Comparison of ENCODE assay signal across 34 cellular contexts in the genomic region with DNA sequence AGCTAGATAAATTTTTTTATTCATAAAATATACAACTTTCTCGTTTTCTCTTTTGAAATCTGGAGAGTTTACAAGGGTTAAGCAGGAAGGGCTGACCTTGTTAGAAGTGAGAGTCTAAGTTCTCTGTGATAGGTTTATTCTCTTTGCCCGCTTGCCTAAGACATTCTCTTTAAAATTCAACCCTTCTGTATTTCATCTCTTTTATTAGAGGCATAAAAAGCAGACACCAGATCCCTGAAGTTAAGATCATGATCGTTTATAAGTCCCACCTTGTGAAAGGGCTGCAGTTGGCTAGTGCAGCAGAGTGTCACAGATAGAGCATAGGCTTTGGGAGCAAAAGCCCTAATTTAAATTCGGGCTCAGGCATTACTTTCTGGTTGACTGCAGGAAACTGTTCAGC.
"Had no signal": no experiment of that assay in that cellular context is flagged by ENCODE, and none has a peak within 500 bp of the region (broad histone marks: within the 10 kb centered on the region; RNA-seq: fewer than 3 reads in every experiment).

No MANE protein-coding gene starts in this region.

- H3K4me1 ChIP-seq: adrenal gland, body of pancreas, esophagus squamous epithelium had no signal

- H3K9me3 Mint-ChIP-seq: activated CD4-positive, alpha-beta memory T cell treated with anti-CD3 and anti-CD28 coated beads for 36 hours; activated CD4-positive, alpha-beta T cell treated with anti-CD3 and anti-CD28 coated beads, Interleukin-2, amount 10 ng/mL, durations not matched to agents 24 days and 14 days; activated naive CD4-positive, alpha-beta T cell treated with anti-CD3 and anti-CD28 coated beads for 36 hours; activated naive CD4-positive, alpha-beta T cell treated with anti-CD3 and anti-CD28 coated beads, Interleukin-2, amount 50 U/mL, for 24 hours; activated naive CD8-positive, alpha-beta T cell treated with anti-CD3 and anti-CD28 coated beads for 36 hours; activated naive CD8-positive, alpha-beta T cell treated with anti-CD3 and anti-CD28 coated beads, Interleukin-2, amount 50 U/mL, for 24 hours; activated T-helper 1 cell treated with anti-CD3 and anti-CD28 coated beads, Interleukin-12 subunit alpha, Interleukin-12 subunit beta, Interleukin-2, Interleukin-4 antibody, amounts not matched to agents 30 ng/mL and 10 ng/mL and 1 ng/mL, durations not matched to agents 14 hours and 24 hours and 36 hours; activated T-helper 2 cell treated with anti-CD3 and anti-CD28 coated beads, Interferon-gamma antibody, Interleukin-2, Interleukin-4, amounts not matched to agents 10 μg/mL and 5 μg/mL and 100 μg/mL, durations not matched to agents 14 hours and 24 hours and 36 hours; effector memory CD8-positive, alpha-beta T cell; T-helper 2 cell treated with Interferon-gamma antibody and Interleukin-4, amounts not matched to agents 5 μg/mL and 100 μg/mL, for 36 hours had no signal

- DNase-seq: activated CD4-positive, alpha-beta memory T cell treated with anti-CD3 and anti-CD28 coated beads for 36 hours; activated CD4-positive, alpha-beta T cell treated with anti-CD3 and anti-CD28 coated beads for 36 hours; activated CD4-positive, alpha-beta T cell treated with anti-CD3 and anti-CD28 coated beads, Interleukin-2, amount 10 ng/mL, durations not matched to agents 24 days and 14 days; activated CD4-positive, CD25-positive, alpha-beta regulatory T cell; activated CD4-positive, CD25-positive, alpha-beta regulatory T cell treated with anti-CD3 and anti-CD28 coated beads, Interleukin-2, amount 50 U/mL, for 72 hours; activated CD8-positive, alpha-beta memory T cell treated with anti-CD3 and anti-CD28 coated beads, Interleukin-2, amount 10 ng/mL, durations not matched to agents 7 days and 5 days; activated CD8-positive, alpha-beta memory T cell treated with anti-CD3 and anti-CD28 coated beads, Interleukin-2, amount 50 U/mL, for 4 hours; activated CD8-positive, alpha-beta T cell treated with anti-CD3 and anti-CD28 coated beads, Interleukin-2, amount 10 ng/mL, durations not matched to agents 7 days and 5 days; activated effector memory CD4-positive, alpha-beta T cell treated with anti-CD3 and anti-CD28 coated beads, Interleukin-2, amount 50 U/mL, for 16 hours; activated naive CD4-positive, alpha-beta T cell treated with anti-CD3 and anti-CD28 coated beads for 36 hours; activated naive CD8-positive, alpha-beta T cell treated with anti-CD3 and anti-CD28 coated beads for 36 hours; activated naive CD8-positive, alpha-beta T cell treated with anti-CD3 and anti-CD28 coated beads, Interleukin-2, amount 50 U/mL, for 24 hours; activated T-cell treated with anti-CD3 and anti-CD28 coated beads, Interleukin-2, amount 50 U/mL, for 1 hour; activated T-cell treated with anti-CD3 and anti-CD28 coated beads, Interleukin-2, amount 50 U/mL, for 48 hours; adrenal gland; amygdala; aorta; body of pancreas; caudate nucleus; cortex of kidney; dermis blood vessel endothelial cell; effector CD4-positive, alpha-beta T cell; effector memory CD8-positive, alpha-beta T cell; esophagus squamous epithelium; head of caudate nucleus; T-helper 1 cell; T-helper 17 cell; T1000 had no signal

- H3K27ac ChIP-seq: adrenal gland, body of pancreas, esophagus squamous epithelium had no signal

- H3K36me3 ChIP-seq: adrenal gland, esophagus squamous epithelium had no signal

- H3K27me3 ChIP-seq: adrenal gland, body of pancreas, esophagus squamous epithelium had no signal

- H3K9me3 ChIP-seq: adrenal gland, body of pancreas, esophagus squamous epithelium had no signal

- H3K4me3 Mint-ChIP-seq: activated CD4-positive, alpha-beta memory T cell treated with anti-CD3 and anti-CD28 coated beads for 36 hours; activated CD4-positive, alpha-beta T cell treated with anti-CD3 and anti-CD28 coated beads for 36 hours; activated CD4-positive, alpha-beta T cell treated with anti-CD3 and anti-CD28 coated beads, Interleukin-2, amount 10 ng/mL, durations not matched to agents 24 days and 14 days; activated CD8-positive, alpha-beta memory T cell treated with anti-CD3 and anti-CD28 coated beads, Interleukin-2, amount 10 ng/mL, durations not matched to agents 7 days and 5 days; activated CD8-positive, alpha-beta T cell treated with anti-CD3 and anti-CD28 coated beads, Interleukin-2, amount 10 ng/mL, durations not matched to agents 7 days and 5 days; activated naive CD4-positive, alpha-beta T cell treated with anti-CD3 and anti-CD28 coated beads for 36 hours; activated naive CD4-positive, alpha-beta T cell treated with anti-CD3 and anti-CD28 coated beads, Interleukin-2, amount 50 U/mL, for 24 hours; activated naive CD8-positive, alpha-beta T cell treated with anti-CD3 and anti-CD28 coated beads for 36 hours; activated naive CD8-positive, alpha-beta T cell treated with anti-CD3 and anti-CD28 coated beads, Interleukin-2, amount 50 U/mL, for 24 hours; activated T-helper 1 cell treated with anti-CD3 and anti-CD28 coated beads, Interleukin-12 subunit alpha, Interleukin-12 subunit beta, Interleukin-2, Interleukin-4 antibody, amounts not matched to agents 30 ng/mL and 10 ng/mL and 1 ng/mL, durations not matched to agents 14 hours and 24 hours and 36 hours; effector memory CD8-positive, alpha-beta T cell; T-helper 17 cell; T-helper 2 cell treated with Interferon-gamma antibody and Interleukin-4, amounts not matched to agents 5 μg/mL and 100 μg/mL, for 36 hours had no signal

- H3K27ac Mint-ChIP-seq: activated CD4-positive, alpha-beta memory T cell treated with anti-CD3 and anti-CD28 coated beads for 36 hours; activated CD4-positive, alpha-beta T cell treated with anti-CD3 and anti-CD28 coated beads for 36 hours; activated CD4-positive, alpha-beta T cell treated with anti-CD3 and anti-CD28 coated beads, Interleukin-2, amount 10 ng/mL, durations not matched to agents 24 days and 14 days; activated CD8-positive, alpha-beta memory T cell treated with anti-CD3 and anti-CD28 coated beads, Interleukin-2, amount 10 ng/mL, durations not matched to agents 7 days and 5 days; activated CD8-positive, alpha-beta T cell treated with anti-CD3 and anti-CD28 coated beads, Interleukin-2, amount 10 ng/mL, durations not matched to agents 7 days and 5 days; activated naive CD4-positive, alpha-beta T cell treated with anti-CD3 and anti-CD28 coated beads for 36 hours; activated naive CD4-positive, alpha-beta T cell treated with anti-CD3 and anti-CD28 coated beads, Interleukin-2, amount 50 U/mL, for 24 hours; activated naive CD8-positive, alpha-beta T cell treated with anti-CD3 and anti-CD28 coated beads for 36 hours; activated naive CD8-positive, alpha-beta T cell treated with anti-CD3 and anti-CD28 coated beads, Interleukin-2, amount 50 U/mL, for 24 hours; activated T-helper 1 cell treated with anti-CD3 and anti-CD28 coated beads, Interleukin-12 subunit alpha, Interleukin-12 subunit beta, Interleukin-2, Interleukin-4 antibody, amounts not matched to agents 30 ng/mL and 10 ng/mL and 1 ng/mL, durations not matched to agents 14 hours and 24 hours and 36 hours; activated T-helper 2 cell treated with anti-CD3 and anti-CD28 coated beads, Interferon-gamma antibody, Interleukin-2, Interleukin-4, amounts not matched to agents 10 μg/mL and 5 μg/mL and 100 μg/mL, durations not matched to agents 14 hours and 24 hours and 36 hours; effector memory CD8-positive, alpha-beta T cell; T-helper 17 cell; T-helper 2 cell treated with Interferon-gamma antibody and Interleukin-4, amounts not matched to agents 5 μg/mL and 100 μg/mL, for 36 hours had no signal

- H3K4me3 ChIP-seq: adrenal gland, body of pancreas, esophagus squamous epithelium had no signal

- H3K36me3 Mint-ChIP-seq: activated CD8-positive, alpha-beta memory T cell treated with anti-CD3 and anti-CD28 coated beads, Interleukin-2, amount 10 ng/mL, durations not matched to agents 7 days and 5 days; activated naive CD4-positive, alpha-beta T cell treated with anti-CD3 and anti-CD28 coated beads, Interleukin-2, amount 50 U/mL, for 24 hours; activated naive CD8-positive, alpha-beta T cell treated with anti-CD3 and anti-CD28 coated beads for 36 hours had no signal

- H3K27me3 Mint-ChIP-seq: activated CD8-positive, alpha-beta memory T cell treated with anti-CD3 and anti-CD28 coated beads, Interleukin-2, amount 10 ng/mL, durations not matched to agents 7 days and 5 days; activated naive CD4-positive, alpha-beta T cell treated with anti-CD3 and anti-CD28 coated beads, Interleukin-2, amount 50 U/mL, for 24 hours; activated naive CD8-positive, alpha-beta T cell treated with anti-CD3 and anti-CD28 coated beads for 36 hours; activated naive CD8-positive, alpha-beta T cell treated with anti-CD3 and anti-CD28 coated beads, Interleukin-2, amount 50 U/mL, for 24 hours had no signal

- FAIRE-seq: colon, frontal cortex had no signal

- H3K4me1 Mint-ChIP-seq: activated CD4-positive, alpha-beta T cell treated with anti-CD3 and anti-CD28 coated beads, Interleukin-2, amount 10 ng/mL, durations not matched to agents 24 days and 14 days; activated naive CD4-positive, alpha-beta T cell treated with anti-CD3 and anti-CD28 coated beads, Interleukin-2, amount 50 U/mL, for 24 hours; activated naive CD8-positive, alpha-beta T cell treated with anti-CD3 and anti-CD28 coated beads, Interleukin-2, amount 50 U/mL, for 24 hours; T-helper 17 cell had no signal
